Comparison of ENCODE assay signal across 1 cellular context in genomic region chr11:78415338-78415737, GRCh38.
TF ChIP-seq lines count a peak whose summit lies in the region.

No MANE protein-coding gene starts in this region.

TF ChIP-seq in WTC11, 78 proteins besides CTCF, POLR2A, EP300 and RAD21 (continued from another document):
- no peak for TF ChIP-seq ZNF532 (CRISPR knock-in tag; IDR thresholded peaks at IDR 0.05; ENCODE audit: borderline replicate concordance)
- no peak for TF ChIP-seq GABPB1 (CRISPR knock-in tag; IDR thresholded peaks at IDR 0.05)
- TF ChIP-seq ZNF232 (CRISPR knock-in tag; IDR thresholded peaks at IDR 0.05), result no peak
- no peak for TF ChIP-seq ZNF416 (CRISPR knock-in tag; IDR thresholded peaks at IDR 0.05)
- no peak for TF ChIP-seq PRDM15 (CRISPR knock-in tag; IDR thresholded peaks at IDR 0.05)
TF ChIP-seq in WTC11: peak in this region for 0.
